Comparison of ENCODE assay signal across 28 cellular contexts in genomic region chr13:31367410-31367809, GRCh38.
"Had no signal": no experiment of that assay in that cellular context is flagged by ENCODE, and none has a peak within 500 bp of the region (broad histone marks: within the 10 kb centered on the region; RNA-seq: fewer than 3 reads in every experiment).

No MANE protein-coding gene starts in this region.

- H3K27me3 ChIP-seq: adrenal gland, Peyer's patch had no signal

- H3K27me3 Mint-ChIP-seq: activated CD4-positive, alpha-beta memory T cell treated with anti-CD3 and anti-CD28 coated beads for 36 hours; activated CD4-positive, alpha-beta T cell treated with anti-CD3 and anti-CD28 coated beads, Interleukin-2, amount 10 ng/mL, durations not matched to agents 24 days and 14 days; activated naive CD8-positive, alpha-beta T cell treated with anti-CD3 and anti-CD28 coated beads, Interleukin-2, amount 10 ng/mL, durations not matched to agents 7 days and 5 days had no signal

- H3K9ac ChIP-seq: SK-N-SH had no signal

- H3K4me1 Mint-ChIP-seq: activated CD4-positive, alpha-beta T cell treated with anti-CD3 and anti-CD28 coated beads, Interleukin-2, amount 10 ng/mL, durations not matched to agents 24 days and 14 days; activated naive CD8-positive, alpha-beta T cell treated with anti-CD3 and anti-CD28 coated beads, Interleukin-2, amount 10 ng/mL, durations not matched to agents 7 days and 5 days had no signal

- H3K36me3 Mint-ChIP-seq: activated CD4-positive, alpha-beta memory T cell treated with anti-CD3 and anti-CD28 coated beads for 36 hours; activated naive CD8-positive, alpha-beta T cell treated with anti-CD3 and anti-CD28 coated beads, Interleukin-2, amount 10 ng/mL, durations not matched to agents 7 days and 5 days had no signal

- H3K9me3 ChIP-seq: adrenal gland, SK-N-SH had no signal

- H3K9me2 ChIP-seq: SK-N-SH had no signal

- H3K4me1 ChIP-seq: adrenal gland, Peyer's patch, SJCRH30 had no signal

- H3K27ac ChIP-seq: adrenal gland, Peyer's patch, RWPE1, SJCRH30 had no signal

- DNase-seq: activated CD4-positive, alpha-beta memory T cell treated with anti-CD3 and anti-CD28 coated beads for 36 hours; activated CD4-positive, alpha-beta T cell treated with anti-CD3 and anti-CD28 coated beads, Interleukin-2, amount 10 ng/mL, durations not matched to agents 24 days and 14 days; activated CD4-positive, CD25-positive, alpha-beta regulatory T cell treated with anti-CD3 and anti-CD28 coated beads, Interleukin-2, amount 50 U/mL, for 72 hours; activated naive CD4-positive, alpha-beta T cell treated with anti-CD3 and anti-CD28 coated beads, Interleukin-2, amount 50 U/mL, for 16 hours; activated naive CD8-positive, alpha-beta T cell treated with anti-CD3 and anti-CD28 coated beads, Interleukin-2, amount 10 ng/mL, durations not matched to agents 7 days and 5 days; activated T-cell treated with anti-CD3 and anti-CD28 coated beads for 4 hours; adrenal gland; anterior cingulate cortex; cerebellar nuclear complex; Kasumi-1; MV-4-11; NCI-H1092 treated with DMSO at 0.1 percent for 48 hours; NCI-H1417 treated with DMSO at 0.1 percent for 48 hours; NCI-H1694; NCI-H2029; NCI-H2107; NCI-H345; NCI-H510A; NCI-H526 treated with DMSO at 0.1 percent for 48 hours; NCI-H82; OCI-M1; Peyer's patch; Right ventricle myocardium superior; SJCRH30; SK-N-SH; SW 1271 had no signal

- H3K4me3 ChIP-seq: adrenal gland, Peyer's patch, SJCRH30 had no signal

- H3K27ac Mint-ChIP-seq: activated CD4-positive, alpha-beta memory T cell treated with anti-CD3 and anti-CD28 coated beads for 36 hours; activated CD4-positive, alpha-beta T cell treated with anti-CD3 and anti-CD28 coated beads, Interleukin-2, amount 10 ng/mL, durations not matched to agents 24 days and 14 days; activated naive CD8-positive, alpha-beta T cell treated with anti-CD3 and anti-CD28 coated beads, Interleukin-2, amount 10 ng/mL, durations not matched to agents 7 days and 5 days; T-helper 2 cell treated with Interferon-gamma antibody and Interleukin-4, amounts not matched to agents 5 μg/mL and 100 μg/mL, for 36 hours had no signal

- H3K4me3 Mint-ChIP-seq: activated CD4-positive, alpha-beta memory T cell treated with anti-CD3 and anti-CD28 coated beads for 36 hours; activated CD4-positive, alpha-beta T cell treated with anti-CD3 and anti-CD28 coated beads, Interleukin-2, amount 10 ng/mL, durations not matched to agents 24 days and 14 days; activated naive CD8-positive, alpha-beta T cell treated with anti-CD3 and anti-CD28 coated beads, Interleukin-2, amount 10 ng/mL, durations not matched to agents 7 days and 5 days; T-helper 2 cell treated with Interferon-gamma antibody and Interleukin-4, amounts not matched to agents 5 μg/mL and 100 μg/mL, for 36 hours had no signal

- H3K4me2 ChIP-seq: SK-N-SH had no signal

- H3K36me3 ChIP-seq: adrenal gland, Peyer's patch, SJCRH30 had no signal

- H3K9me3 Mint-ChIP-seq: T-helper 2 cell treated with Interferon-gamma antibody and Interleukin-4, amounts not matched to agents 5 μg/mL and 100 μg/mL, for 36 hours had no signal
